Comparison of ENCODE assay signal across 1 cellular context in the genomic region with DNA sequence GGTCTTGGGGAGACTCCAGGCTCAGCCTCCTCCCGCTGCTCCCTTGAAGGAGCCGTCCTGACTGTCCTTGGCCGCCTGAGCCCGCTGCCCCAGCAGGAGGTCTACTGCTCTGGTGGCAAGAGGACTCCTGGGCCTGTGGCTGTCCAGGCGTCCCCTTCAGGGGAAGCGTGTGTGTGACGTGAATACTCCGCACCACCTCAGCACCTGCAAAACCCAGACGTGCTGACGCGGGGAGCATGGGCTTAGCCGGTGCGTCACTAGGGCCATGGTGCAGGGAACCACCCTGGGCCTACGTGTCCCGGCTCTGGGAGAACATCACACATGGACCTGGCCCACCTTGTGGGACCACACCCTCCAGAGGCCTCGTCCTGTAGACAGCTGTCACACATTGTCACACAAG.
A peak's percentile ranks its signal among the peaks of the same experiment; 100 is the strongest.
TF ChIP-seq lines count a peak whose summit lies in the region.

No MANE protein-coding gene starts in this region.

TF ChIP-seq in HepG2, 621 proteins besides CTCF, POLR2A, EP300 and RAD21:
- TF ChIP-seq CREB1 (IDR thresholded peaks at IDR 0.05) (0 out of 2 replicates have a peak, but pooled peaks have one; percentile 8), CREB1 (CRISPR knock-in tag; IDR thresholded peaks at IDR 0.05) (no peak), ZNF20 (CRISPR knock-in tag; IDR thresholded peaks at IDR 0.05) (no peak)
